ENCODE assay signal across 11 cellular contexts in the genomic region with DNA sequence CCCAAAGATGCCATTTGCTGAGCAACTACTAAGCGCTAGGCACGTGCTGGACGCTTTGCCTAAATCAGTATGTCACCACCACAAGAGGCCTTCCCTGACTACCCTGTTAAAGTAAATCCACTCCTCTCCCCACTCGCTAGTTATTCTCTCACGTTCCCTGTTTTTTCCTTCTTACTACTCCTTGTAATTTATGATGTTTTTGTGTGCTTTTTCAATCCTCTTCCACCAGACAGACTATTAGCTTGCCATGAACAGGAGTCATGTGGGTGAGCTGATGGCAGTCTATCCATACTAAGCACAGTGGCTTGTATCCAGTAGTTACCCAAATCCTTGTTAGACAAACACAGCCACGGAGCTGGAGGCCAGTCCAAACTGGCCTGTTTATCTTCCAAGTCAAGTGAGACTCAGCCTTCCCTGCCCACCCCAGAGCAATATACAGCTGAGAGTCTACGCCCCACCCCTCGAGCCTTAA. TPM values are rescaled to one million over a fixed set of nuclear protein-coding genes. Genes with fewer than 3 reads are reported as not detected.
DNase-seq lines count a peak whose midpoint lies in the region; ATAC-seq and TF ChIP-seq lines count a peak whose summit lies in the region.
"Had no signal": no experiment of that assay in that cellular context is flagged by ENCODE, and none has a peak within 500 bp of the region (broad histone marks: within the 10 kb centered on the region; RNA-seq: fewer than 3 reads in every experiment).

No MANE protein-coding gene starts in this region.

- TF ChIP-seq CTCF in HEK293 (tag by site-specific recombination; IDR thresholded peaks at IDR 0.05) (no peak), Peyer's patch (IDR thresholded peaks at IDR 0.05) (no peak), fibroblast of mammary gland (conservative IDR thresholded peaks at IDR 0.05; ENCODE audit: control insufficient read depth, insufficient read depth, low read depth, low read length) (no peak), prostate gland (IDR thresholded peaks at IDR 0.05) (no peak)

- no peak for TF ChIP-seq POLR2A in Peyer's patch (IDR thresholded peaks at IDR 0.05)
- TF ChIP-seq POLR2A in prostate gland (IDR thresholded peaks at IDR 0.05): no peak

- H3K27ac ChIP-seq in HEK293 (ENCODE audit: extremely low read depth, low read depth, low read length) (no peak overlapping the region), Peyer's patch (peak overlapping the region in 3 of 4 donors; percentile 62 to 87 (median 71)), prostate gland (peak overlapping the region; percentile 56 to 76)

- intact Hi-C loops in prostate gland (cut with DNase I): no loop called here

- no peaks in the 10 kb centered on the region for H3K36me3 ChIP-seq in HEK293 (ENCODE audit: control insufficient read depth in 2 of 2, insufficient read depth in 1 of 2, low read length in 2 of 2)
- no peaks in the 10 kb centered on the region for H3K36me3 ChIP-seq in Peyer's patch
- no peaks in the 10 kb centered on the region for H3K36me3 ChIP-seq in prostate gland

- H3K4me3 ChIP-seq in HEK293 (ENCODE audit: low read depth, low read length) (no peak overlapping the region), Peyer's patch (no peak overlapping the region), fibroblast of mammary gland (ENCODE audit: control insufficient read depth, low read depth, low read length) (no peak overlapping the region), prostate gland (no peak overlapping the region)

- H3K9me3 ChIP-seq in HEK293 (ENCODE audit: control insufficient read depth, insufficient read depth, low read depth, low read length) (no peaks in the 10 kb centered on the region), Peyer's patch (no peaks in the 10 kb centered on the region), prostate gland (no peaks in the 10 kb centered on the region)

- POLR2A ChIA-PET in HEK293 (lab: Yijun Ruan, JAX): no interaction called here

- ATAC-seq in HG02678 (IDR thresholded peaks at IDR 0.05; ENCODE audit: unreplicated experiment): no peak

- DNase-seq in Peyer's patch (no peak), fibroblast of mammary gland (ENCODE audit: low read depth) (peak; percentile 46), prostate gland (ENCODE audit: low spot score) (peak; percentile 84), SKM-1 treated with dmso at 0.1 percent for 144 hours (lab: John Stamatoyannopoulos, UW; ENCODE audit: unreplicated experiment) (no peak), globus pallidus (ENCODE audit: low spot score) (no peak), middle frontal gyrus (ENCODE audit: extremely low spot score, low spot score) (no peak)
- DNase-seq: activated T-cell treated with anti-CD3 and anti-CD28 coated beads, Interleukin-2, amount 50 U/mL, for 1 hour; glutamatergic neuron; NCI-H2081 had no signal

- H3K4me1 ChIP-seq in HEK293 (ENCODE audit: control insufficient read depth, insufficient read depth, low read length): no peaks in the 10 kb centered on the region
- peaks cover 7 to 42% (median 11%) of the 10 kb centered on the region in 4 donors for H3K4me1 ChIP-seq in Peyer's patch
- peaks cover 14% of the 10 kb centered on the region for H3K4me1 ChIP-seq in prostate gland (replicated peaks)

- 63% methylated on average over 8 of the region's 8 CpGs for WGBS in prostate gland

- CTCF ChIA-PET in HEK293 (lab: Yijun Ruan, JAX): interaction anchor here (0.6 to 1.2 kb wide), 2 partner anchors 14 to 167 kb away, joined by 3 to 4 read pairs; no protein-coding TSS in a partner anchor

- H3K27me3 ChIP-seq in Peyer's patch (no peaks in the 10 kb centered on the region), prostate gland (replicated peaks; ENCODE audit: insufficient read depth) (no peaks in the 10 kb centered on the region)

TF ChIP-seq in HEK293, 187 proteins besides CTCF, POLR2A, EP300 and RAD21:
- TF ChIP-seq ZNF664 (tag by site-specific recombination; IDR thresholded peaks at IDR 0.05): peak; percentile 89
- peak; percentile 59; the same call in 1 of the 2 replicates for TF ChIP-seq OSR2 (tag by site-specific recombination; IDR thresholded peaks at IDR 0.05)
- TF ChIP-seq ZNF146 (tag by site-specific recombination; IDR thresholded peaks at IDR 0.05): peak; percentile 85
- TF ChIP-seq PRDM10 (tag by site-specific recombination; IDR thresholded peaks at IDR 0.05): no peak

RNA-seq across cellular contexts. Expression of gene C6orf132, which starts 41.2 kb away (rescaled TPM):
- total RNA-seq in Peyer's patch (100 to 1,000 TPM in 1 of 4 donors, 10 to 100 TPM in 3; 47.9 to 106 (median 95.9) TPM), prostate gland (10 to 100 TPM; 30.8 to 45.9 TPM)

RNA-seq across cellular contexts. Expression of gene TAF8, which starts 50.9 kb away (rescaled TPM):
- total RNA-seq in Peyer's patch (10 to 100 TPM; 24.5 to 37.6 (median 24.6) TPM), prostate gland (10 to 100 TPM; 35.4 to 42.5 TPM)

Comparison
In these comparisons a context has a peak if more than half of its experiments do, and no peak if none do; other contexts are left out.
1. DNase-seq: peak in fibroblast of mammary gland (single experiment) and prostate gland (single experiment); none in Peyer's patch (0 of 3), SKM-1 treated with dmso at 0.1 percent for 144 hours (single experiment), globus pallidus (single experiment) and middle frontal gyrus (single experiment).